10 cellular contexts compared by ENCODE assay signal in genomic region chr1:28578696-28579218, GRCh38. TPM values are rescaled to one million over a fixed set of nuclear protein-coding genes. Genes with fewer than 3 reads are reported as not detected.
DNase-seq lines count a peak whose midpoint lies in the region; ATAC-seq, FAIRE-seq and TF ChIP-seq lines count a peak whose summit lies in the region.
"Had no signal": no experiment of that assay in that cellular context is flagged by ENCODE, and none has a peak within 500 bp of the region (broad histone marks: within the 10 kb centered on the region; RNA-seq: fewer than 3 reads in every experiment).

No MANE protein-coding gene starts in this region.

- H3K27me3 Mint-ChIP-seq in activated T-cell treated with anti-CD3 and anti-CD28 coated beads, Interleukin-2, amount 50 U/mL, for 4 hours (ENCODE audit: low read depth): no peaks in the 10 kb centered on the region

- H3K36me3 Mint-ChIP-seq in activated T-cell treated with anti-CD3 and anti-CD28 coated beads, Interleukin-2, amount 50 U/mL, for 4 hours (ENCODE audit: insufficient read depth): peaks cover 36% of the 10 kb centered on the region

- CTCF ChIA-PET in K562 (lab: Yijun Ruan, JAX; ENCODE audit: low intra/inter-chr PET ratio): no interaction called here

- H3K36me3 ChIP-seq in K562 (ENCODE audit: control insufficient read depth, insufficient read depth, low read length) (peaks cover 58% of the 10 kb centered on the region), smooth muscle cell (ENCODE audit: low read depth) (peaks cover 3% of the 10 kb centered on the region)

- H3K4me1 ChIP-seq in K562 (replicated peaks in 1 of 2; ENCODE audit: control insufficient read depth in 2 of 2, insufficient read depth in 2 of 2, low read length in 2 of 2) (peaks cover 18 to 24% of the 10 kb centered on the region in 2 experiments; a peak in 4 of 5 replicates), smooth muscle cell (ENCODE audit: low read depth) (peaks cover 24% of the 10 kb centered on the region)

- TF ChIP-seq CTCF in NB4 (IDR thresholded peaks at IDR 0.05; ENCODE audit: low read depth, low read length) (no peak), K562 (IDR thresholded peaks at IDR 0.05 in 2 of 3, conservative IDR thresholded peaks at IDR 0.05 in 1 of 3; ENCODE audit: insufficient read depth in 2 of 3, low read depth in 1 of 3, low read length in 3 of 3) (no peak), smooth muscle cell (IDR thresholded peaks at IDR 0.05; ENCODE audit: borderline replicate concordance, insufficient read depth, poor library complexity, severe bottlenecking) (no peak)

- H3K4me1 Mint-ChIP-seq in activated T-cell treated with anti-CD3 and anti-CD28 coated beads, Interleukin-2, amount 50 U/mL, for 4 hours (ENCODE audit: low read depth): peaks cover 26% of the 10 kb centered on the region

- no peak for TF ChIP-seq EP300 in K562 (IDR thresholded peaks at IDR 0.05; ENCODE audit: low read length)

- H3K27ac ChIP-seq in K562 (ENCODE audit: extremely low read depth, low read depth, low read length) (peak overlapping the region; percentile 77; the same call in 2 of the 3 replicates), smooth muscle cell (ENCODE audit: low read depth) (peak overlapping the region; percentile 79)
- H3K27ac ChIP-seq: neutrophil had no signal

- ATAC-seq in activated T-cell treated with anti-CD3 and anti-CD28 coated beads, Interleukin-2, amount 50 U/mL, for 4 hours: no peak
- ATAC-seq in K562: no peak

- H3K9me3 ChIP-seq in K562 (replicated peaks; ENCODE audit: control insufficient read depth, insufficient read depth, low read depth, low read length): no peaks in the 10 kb centered on the region
- no peaks in the 10 kb centered on the region for H3K9me3 ChIP-seq in smooth muscle cell (replicated peaks; ENCODE audit: low read depth)
- H3K9me3 ChIP-seq: neutrophil had no signal

- peaks cover 11% of the 10 kb centered on the region for H3K9me1 ChIP-seq in K562 (ENCODE audit: control insufficient read depth, insufficient read depth, low read length)

- peak overlapping the region; percentile 59 to 83; a peak in 2 of 4 replicates for H3K9ac ChIP-seq in K562 (ENCODE audit: insufficient read depth in 1 of 2, low read depth in 2 of 2, low read length in 2 of 2)
- no peak overlapping the region for H3K9ac ChIP-seq in smooth muscle cell (ENCODE audit: low read depth)

- H3K9me3 Mint-ChIP-seq in activated T-cell treated with anti-CD3 and anti-CD28 coated beads, Interleukin-2, amount 50 U/mL, for 4 hours: no peaks in the 10 kb centered on the region

- no TSS peak for BruUV-seq in K562 (replicated peaks; lab: Mats Ljungman, UMichigan)

- TF ChIP-seq RAD21 in K562 (CRISPR knock-in tag; conservative IDR thresholded peaks at IDR 0.05 in 1 of 2, IDR thresholded peaks at IDR 0.05 in 1 of 2): no peak

- no peak overlapping the region for H2AFZ ChIP-seq in K562 (ENCODE audit: low read depth, low read length)
- no peak overlapping the region for H2AFZ ChIP-seq in smooth muscle cell (ENCODE audit: low read depth)

- in situ Hi-C loops in K562 (cut with MboI): no loop called here

- no peak for DNase-seq in activated T-cell treated with anti-CD3 and anti-CD28 coated beads, Interleukin-2, amount 50 U/mL, for 4 hours
- DNase-seq in activated T-cell treated with anti-CD3 and anti-CD28 coated beads, Interleukin-2, amount 50 U/mL, for 1 hour: no peak
- DNase-seq in NB4 (ENCODE audit: low read depth) (no peak), K562 (ENCODE audit: extremely low read depth in 1 of 4, low spot score in 3 of 4) (peak in 2 of 4 experiments; percentile 11 to 15), smooth muscle cell (lab: John Stamatoyannopoulos, UW; ENCODE audit: unreplicated experiment) (no peak), GM19238 (ENCODE audit: insufficient read length, low spot score) (no peak), NCI-H345 (lab: John Stamatoyannopoulos, UW) (no peak), NCI-H524 (lab: John Stamatoyannopoulos, UW) (no peak)
- DNase-seq: NCI-H510A treated with DMSO at 0.1 percent for 48 hours had no signal

- H3K4me3 Mint-ChIP-seq in activated T-cell treated with anti-CD3 and anti-CD28 coated beads, Interleukin-2, amount 50 U/mL, for 4 hours: peak overlapping the region; percentile 99

- WGBS in K562 (ENCODE audit: insufficient coverage, low coverage, missing lambda C conversion rate): 59% methylated on average over 6 of the region's 6 CpGs
- WGBS in smooth muscle cell (ENCODE audit: low lambda C conversion rate): 93% methylated on average over 6 of the region's 6 CpGs

- intact Hi-C loops in K562 (cut with micrococcal nuclease): no loop called here

- peaks cover 33% of the 10 kb centered on the region for H4K20me1 ChIP-seq in K562 (replicated peaks; ENCODE audit: control insufficient read depth, insufficient read depth, low read length)
- peaks cover 40% of the 10 kb centered on the region for H4K20me1 ChIP-seq in smooth muscle cell (ENCODE audit: low read depth)

- H3K4me2 ChIP-seq in K562 (ENCODE audit: insufficient read depth, low read length) (peak overlapping the region; percentile 9; the same call in 1 of the 2 replicates), smooth muscle cell (no peak overlapping the region)

- H3K79me2 ChIP-seq in K562 (ENCODE audit: control insufficient read depth, insufficient read depth, low read length): peaks cover 42% of the 10 kb centered on the region
- H3K79me2 ChIP-seq in smooth muscle cell (ENCODE audit: low read depth): peaks cover 25% of the 10 kb centered on the region

- TF ChIP-seq POLR2A in NB4 (IDR thresholded peaks at IDR 0.05; ENCODE audit: extremely low read depth, insufficient read length) (no peak), K562 (conservative IDR thresholded peaks at IDR 0.05) (no peak)

- POLR2A ChIA-PET in K562 (lab: Yijun Ruan, JAX): interaction anchor here (0.6 to 7.5 kb wide), 22 partner anchors 8 to 318 kb away, joined by 3 to 201 read pairs (median 7); partner anchors contain the start of genes PHACTR4, RCC1, RNU11 and TRNAU1AP

- no peak for FAIRE-seq in K562 (lab: Jason Lieb, UNC)

- peaks cover 38% of the 10 kb centered on the region for H3F3A ChIP-seq in smooth muscle cell (ENCODE audit: low read depth)

- H3K4me3 ChIP-seq in NB4 (ENCODE audit: low read depth, low read length) (peak overlapping the region; percentile 100), K562 (peak overlapping the region; percentile 81; the same call in 1 of the 2 replicates), smooth muscle cell (no peak overlapping the region)

- H3K27me3 ChIP-seq in K562 (ENCODE audit: control insufficient read depth in 2 of 2, insufficient read depth in 2 of 2, low read length in 2 of 2) (no peaks in the 10 kb centered on the region), smooth muscle cell (ENCODE audit: low read depth) (no peaks in the 10 kb centered on the region)
- H3K27me3 ChIP-seq: neutrophil had no signal

TF ChIP-seq in K562, 482 proteins besides CTCF, POLR2A, EP300 and RAD21 (continues in another document):
- TF ChIP-seq RBM22 (IDR thresholded peaks at IDR 0.05; ENCODE audit: low read depth, low read length, poor library complexity, severe bottlenecking) (no peak), GTF2A2 (tag; IDR thresholded peaks at IDR 0.05) (no peak), POLR2B (IDR thresholded peaks at IDR 0.05; ENCODE audit: low read depth, partially characterized antibody) (peak; percentile 16)

RNA-seq across cellular contexts. Expression of gene RAB42, which starts 13.3 kb away (rescaled TPM):
- not detected for total RNA-seq in activated T-cell treated with anti-CD3 and anti-CD28 coated beads, Interleukin-2, amount 50 U/mL, for 4 hours
- total RNA-seq in K562 (2011; cell fraction: chromatin; rRNA removed; ENCODE audit: low replicate concordance): not detected in 2 replicates
- total RNA-seq in K562 (2011; cell fraction: nucleolus; rRNA removed): not detected in 2 replicates
- total RNA-seq in K562 (2011; cell fraction: nucleoplasm; rRNA removed): not detected in 2 replicates
- total RNA-seq in K562 (2014; rRNA removed): 0.14 TPM in 1 of 2 replicates, not detected in the other
- total RNA-seq in K562 (2014; rRNA removed; fragmentation: Illumina TruSeq; extraction: Trizol): not detected in 2 replicates
- 0.07 and 0.15 TPM in 2 replicates for total RNA-seq in K562 (2015; rRNA removed; fragmentation: Illumina TruSeq; extraction: Trizol)
- not detected in 2 replicates for total RNA-seq in K562 (2021)
- polyA plus RNA-seq in K562 (2011; rRNA removed): 0.12 TPM in 1 of 2 replicates, not detected in the other
- polyA plus RNA-seq in K562 (2011; cell fraction: cytosol; rRNA removed): 0.15 and 0.24 TPM in 2 replicates
- polyA plus RNA-seq in K562 (2011; cell fraction: nucleus; rRNA removed): 0.20 TPM in 1 of 2 replicates, not detected in the other
- polyA plus RNA-seq in K562 (2012): 0.14 and 0.18 TPM in 2 replicates
- polyA plus RNA-seq in K562 (2014; fragmentation: Illumina TruSeq; extraction: Trizol): not detected in 2 replicates
- polyA plus RNA-seq in K562 (2014; fragmentation: Nextera tagmentation; extraction: Ambion mirVana): not detected
- 0.05 and 0.12 TPM in 2 replicates for polyA plus RNA-seq in K562 (2014; rRNA removed)
- polyA minus RNA-seq in K562 (2011; rRNA and poly(A)+ RNA removed): not detected in 2 replicates
- not detected in 2 replicates for polyA minus RNA-seq in K562 (2011; cell fraction: cytosol; rRNA and poly(A)+ RNA removed)
- polyA minus RNA-seq in K562 (2011; cell fraction: nucleus; rRNA and poly(A)+ RNA removed): not detected in 2 replicates
- 4.7 and 8.6 TPM in 2 replicates for total RNA-seq in smooth muscle cell
- 9.0 and 9.7 TPM in 2 replicates for polyA plus RNA-seq in smooth muscle cell

RNA-seq across cellular contexts. Expression of gene TRNAU1AP, which starts 25.9 kb away (rescaled TPM):
- total RNA-seq in activated T-cell treated with anti-CD3 and anti-CD28 coated beads, Interleukin-2, amount 50 U/mL, for 4 hours: 10 to 100 TPM; 37.4 to 44.1 (median 37.7) TPM
- total RNA-seq in K562 (2011; cell fraction: chromatin; rRNA removed; ENCODE audit: low replicate concordance): 106 and 133 TPM in 2 replicates
- 72.0 and 74.4 TPM in 2 replicates for total RNA-seq in K562 (2011; cell fraction: nucleolus; rRNA removed)
- total RNA-seq in K562 (2011; cell fraction: nucleoplasm; rRNA removed): 84.0 and 108 TPM in 2 replicates
- total RNA-seq in K562 (2014; rRNA removed) (34.9 and 35.1 TPM in 2 replicates), K562 (2014; rRNA removed; fragmentation: Illumina TruSeq; extraction: Trizol) (46.3 and 56.8 TPM in 2 replicates), K562 (2015; rRNA removed; fragmentation: Illumina TruSeq; extraction: Trizol) (30.4 and 36.0 TPM in 2 replicates), K562 (2021) (47.9 and 48.8 TPM in 2 replicates), smooth muscle cell (12.0 and 25.1 TPM in 2 replicates)
- polyA plus RNA-seq in K562 (2011; rRNA removed) (55.3 and 66.7 TPM in 2 replicates), K562 (2014; fragmentation: Illumina TruSeq; extraction: Trizol) (43.9 and 46.0 TPM in 2 replicates), K562 (2014; fragmentation: Nextera tagmentation; extraction: Ambion mirVana) (100 to 1,000 TPM in 1 of 2 experiments, 10 to 100 TPM in 1; 99.0 to 110 TPM), K562 (2014; rRNA removed) (38.0 and 41.8 TPM in 2 replicates), smooth muscle cell (13.8 and 26.2 TPM in 2 replicates)
- 40.1 and 42.6 TPM in 2 replicates for polyA plus RNA-seq in K562 (2011; cell fraction: cytosol; rRNA removed)
- 59.0 and 59.1 TPM in 2 replicates for polyA plus RNA-seq in K562 (2011; cell fraction: nucleus; rRNA removed)
- 54.5 and 69.7 TPM in 2 replicates for polyA plus RNA-seq in K562 (2012)
- 33.9 and 37.3 TPM in 2 replicates for polyA minus RNA-seq in K562 (2011; rRNA and poly(A)+ RNA removed)
- polyA minus RNA-seq in K562 (2011; cell fraction: cytosol; rRNA and poly(A)+ RNA removed): 9.9 and 14.7 TPM in 2 replicates
- 14.0 and 30.0 TPM in 2 replicates for polyA minus RNA-seq in K562 (2011; cell fraction: nucleus; rRNA and poly(A)+ RNA removed)
